Comparison of ENCODE assay signal across 12 cellular contexts in the genomic region with DNA sequence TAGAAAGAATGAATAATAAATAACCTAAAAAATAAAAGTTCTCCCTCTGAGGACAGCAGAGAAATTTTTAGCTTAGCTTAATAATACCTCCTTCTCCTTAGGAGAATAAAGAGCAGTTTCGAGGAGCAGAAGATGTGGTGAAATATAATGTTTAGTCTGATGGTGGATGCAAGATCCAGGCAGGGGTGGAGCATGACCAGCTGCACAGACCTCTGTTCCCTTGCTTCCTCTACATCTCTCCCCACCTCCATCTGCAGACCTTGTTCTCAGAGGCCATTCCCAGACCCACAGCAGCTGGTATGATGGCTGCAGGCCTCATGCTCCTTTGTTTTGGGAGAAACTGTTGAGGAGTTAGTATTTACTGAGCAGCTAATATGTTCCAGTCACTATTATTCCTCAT. TPM values are rescaled to one million over a fixed set of nuclear protein-coding genes. Genes with fewer than 3 reads are reported as not detected.
A peak's percentile ranks its signal among the peaks of the same experiment; 100 is the strongest.
DNase-seq lines count a peak whose midpoint lies in the region; ATAC-seq and TF ChIP-seq lines count a peak whose summit lies in the region.
"Had no signal": no experiment of that assay in that cellular context is flagged by ENCODE, and none has a peak within 500 bp of the region (broad histone marks: within the 10 kb centered on the region; RNA-seq: fewer than 3 reads in every experiment).

No MANE protein-coding gene starts in this region.

- H3K36me3 ChIP-seq in psoas muscle (ENCODE audit: insufficient read depth in 1 of 2, low read depth in 1 of 2) = peaks cover 0 to 6% of the 10 kb centered on the region in 2 donors

- H3K4me3 Mint-ChIP-seq in activated T-helper 17 cell treated with anti-CD3 and anti-CD28 coated beads, Interleukin-2, amount 50 U/mL, for 72 hours = no peak overlapping the region

- no peaks in the 10 kb centered on the region for H3K9me3 Mint-ChIP-seq in activated T-helper 17 cell treated with anti-CD3 and anti-CD28 coated beads, Interleukin-2, amount 50 U/mL, for 72 hours
- H3K9me3 Mint-ChIP-seq: activated T-cell treated with anti-CD3 and anti-CD28 coated beads, Interleukin-2, amount 50 U/mL, for 4 hours had no signal

- no peaks in the 10 kb centered on the region for H3K27me3 Mint-ChIP-seq in activated T-helper 17 cell treated with anti-CD3 and anti-CD28 coated beads, Interleukin-2, amount 50 U/mL, for 72 hours

- intact Hi-C loops in psoas muscle (cut with DNase I) (no loop called here), sciatic nerve (cut with DNase I) (no loop called here)

- peak; percentile 32 for DNase-seq in SIG-M5 treated with dmso at 0.1 percent for 504 hours (lab: John Stamatoyannopoulos, UW; ENCODE audit: unreplicated experiment)
- no peak for DNase-seq in SIG-M5 (lab: John Stamatoyannopoulos, UW)
- DNase-seq in Jurkat, Clone E6-1 (ENCODE audit: low read depth, low spot score) = no peak
- no peak for DNase-seq in psoas muscle
- DNase-seq in sciatic nerve (ENCODE audit: low spot score) = no peak
- no peak for DNase-seq in stimulated activated CD4-positive, alpha-beta T cell treated with anti-CD3 and anti-CD28 coated beads, Interleukin-4, amount 100 ng/mL, for 4 hours
- DNase-seq: activated T-cell treated with anti-CD3 and anti-CD28 coated beads, Interleukin-2, amount 50 U/mL, for 4 hours; kidney glomerular epithelial cell; substantia nigra had no signal

- H3K27ac ChIP-seq in psoas muscle = no peak overlapping the region

- H3K27me3 ChIP-seq in psoas muscle (ENCODE audit: insufficient read depth in 3 of 3, low read length in 2 of 3) = no peaks in the 10 kb centered on the region

- H3K36me3 Mint-ChIP-seq in activated T-helper 17 cell treated with anti-CD3 and anti-CD28 coated beads, Interleukin-2, amount 50 U/mL, for 72 hours (ENCODE audit: low read depth) = peaks cover 44% of the 10 kb centered on the region

- H3K4me1 Mint-ChIP-seq in activated T-helper 17 cell treated with anti-CD3 and anti-CD28 coated beads, Interleukin-2, amount 50 U/mL, for 72 hours = peaks cover 41% of the 10 kb centered on the region

- peak overlapping the region; percentile 82 for H3K27ac Mint-ChIP-seq in activated T-helper 17 cell treated with anti-CD3 and anti-CD28 coated beads, Interleukin-2, amount 50 U/mL, for 72 hours

- 50 to 71% (median 64%) methylated on average over 1 of the region's 1 CpG for WGBS in psoas muscle, 3 donors

- no peaks in the 10 kb centered on the region for H3K9me3 ChIP-seq in psoas muscle

- peaks cover 15% of the 10 kb centered on the region for H3K4me1 ChIP-seq in psoas muscle

- no peak for TF ChIP-seq CTCF in psoas muscle (IDR thresholded peaks at IDR 0.05)

- peak overlapping the region; percentile 83 for H3K4me3 ChIP-seq in Jurkat, Clone E6-1 (ENCODE audit: low read length)
- H3K4me3 ChIP-seq in psoas muscle = peak overlapping the region; percentile 79

- ATAC-seq in activated T-helper 17 cell treated with anti-CD3 and anti-CD28 coated beads, Interleukin-2, amount 50 U/mL, for 72 hours (replicated peaks) = no peak
- ATAC-seq in psoas muscle = no peak
- ATAC-seq in HG03439 (IDR thresholded peaks at IDR 0.05; ENCODE audit: unreplicated experiment) = no peak
- no peak for ATAC-seq in sciatic nerve
- ATAC-seq: activated T-cell treated with anti-CD3 and anti-CD28 coated beads, Interleukin-2, amount 50 U/mL, for 4 hours; Right ventricle myocardium inferior had no signal

RNA-seq across cellular contexts. Expression of gene BTN3A2, which starts 1.5 kb away (rescaled TPM):
- 37.9 TPM for polyA plus RNA-seq in Jurkat, Clone E6-1 (2012; ENCODE audit: insufficient read depth, insufficient read length)
- 100 to 1,000 TPM in 1 of 2 donors, 10 to 100 TPM in 1; 70.5 to 134 TPM for total RNA-seq in activated T-helper 17 cell treated with anti-CD3 and anti-CD28 coated beads, Interleukin-2, amount 50 U/mL, for 72 hours
- 10 to 100 TPM in 1 of 4 donors, 1 to 10 TPM in 3; 3.2 to 11.4 (median 6.3) TPM for total RNA-seq in psoas muscle
- polyA plus RNA-seq in psoas muscle = 1 to 10 TPM; 5.3 to 9.6 (median 7.1) TPM
- total RNA-seq in sciatic nerve = 35.8 TPM

RNA-seq across cellular contexts. Expression of gene BTN2A2, which starts 16.4 kb away (rescaled TPM):
- polyA plus RNA-seq in Jurkat, Clone E6-1 (2012; ENCODE audit: insufficient read depth, insufficient read length) = 12.2 TPM
- total RNA-seq in activated T-helper 17 cell treated with anti-CD3 and anti-CD28 coated beads, Interleukin-2, amount 50 U/mL, for 72 hours = 10 to 100 TPM; 20.7 to 46.3 TPM
- 1 to 10 TPM; 1.5 to 4.9 (median 2.0) TPM for total RNA-seq in psoas muscle
- 1 to 10 TPM; 1.2 to 2.1 (median 1.4) TPM for polyA plus RNA-seq in psoas muscle
- total RNA-seq in sciatic nerve = 12.5 TPM

RNA-seq across cellular contexts. Expression of gene BTN3A1, which starts 35.6 kb away (rescaled TPM):
- 29.3 TPM for polyA plus RNA-seq in Jurkat, Clone E6-1 (2012; ENCODE audit: insufficient read depth, insufficient read length)
- 10 to 100 TPM; 35.1 to 70.0 TPM for total RNA-seq in activated T-helper 17 cell treated with anti-CD3 and anti-CD28 coated beads, Interleukin-2, amount 50 U/mL, for 72 hours
- 1 to 10 TPM; 1.8 to 9.3 (median 3.2) TPM for total RNA-seq in psoas muscle
- 1 to 10 TPM; 2.4 to 6.2 (median 3.3) TPM for polyA plus RNA-seq in psoas muscle
- total RNA-seq in sciatic nerve = 30.1 TPM
